Comparison of ENCODE assay signal across 1 cellular context in genomic region chr13:79338343-79338742, GRCh38.
TF ChIP-seq lines count a peak whose summit lies in the region.

No MANE protein-coding gene starts in this region.

TF ChIP-seq in IMR-90, 13 proteins besides CTCF, POLR2A, EP300 and RAD21 (continued from another document):
- TF ChIP-seq MAFK (IDR thresholded peaks at IDR 0.05; ENCODE audit: low read depth, low read length): no peak
- no peak for TF ChIP-seq SMC3 (IDR thresholded peaks at IDR 0.05; ENCODE audit: low read depth, low read length)
- no peak for TF ChIP-seq CHD1 (IDR thresholded peaks at IDR 0.05; ENCODE audit: low read depth, low read length)
- no peak for TF ChIP-seq RFX5 (IDR thresholded peaks at IDR 0.05; ENCODE audit: low read depth, low read length)
- TF ChIP-seq BHLHE40 (IDR thresholded peaks at IDR 0.05; ENCODE audit: low read depth, low read length): no peak
- TF ChIP-seq RCOR1 (IDR thresholded peaks at IDR 0.05; ENCODE audit: insufficient replicate concordance, low read length): no peak
- no peak for TF ChIP-seq USF2 (IDR thresholded peaks at IDR 0.05; ENCODE audit: low read depth, low read length)
- TF ChIP-seq FOS (IDR thresholded peaks at IDR 0.05; ENCODE audit: low read depth, low read length): no peak
- no peak for TF ChIP-seq ELK1 (IDR thresholded peaks at IDR 0.05; ENCODE audit: borderline replicate concordance, low read depth, low read length)
- no peak for TF ChIP-seq MXI1 (IDR thresholded peaks at IDR 0.05; ENCODE audit: borderline replicate concordance, low read depth, low read length)
- TF ChIP-seq NFE2L2 (IDR thresholded peaks at IDR 0.05; ENCODE audit: low read depth, low read length): no peak
- no peak for TF ChIP-seq MAZ (IDR thresholded peaks at IDR 0.05; ENCODE audit: borderline replicate concordance, low read depth, low read length)
TF ChIP-seq in IMR-90: peak in this region for 0.
